ENCODE assay signal across 8 cellular contexts in genomic region chr11:112279901-112280267, GRCh38.
DNase-seq lines count a peak whose midpoint lies in the region; ATAC-seq lines count a peak whose summit lies in the region.

No MANE protein-coding gene starts in this region.

- H3K4me1 Mint-ChIP-seq in memory B cell, result peaks cover 14% of the 10 kb centered on the region

- H3K36me3 Mint-ChIP-seq in memory B cell, result peaks cover 2% of the 10 kb centered on the region

- H3K9me3 Mint-ChIP-seq in memory B cell, result no peaks in the 10 kb centered on the region

- H3K4me3 Mint-ChIP-seq in memory B cell, result peak overlapping the region; percentile 94

- ATAC-seq in HG02938 (IDR thresholded peaks at IDR 0.05; ENCODE audit: unreplicated experiment) (peak; percentile 45), memory B cell (ENCODE audit: low read depth) (peak; percentile 75)

- peak overlapping the region; percentile 45 for H3K27ac Mint-ChIP-seq in memory B cell

- peak; percentile 26 to 47 for DNase-seq in NCI-H187 (lab: John Stamatoyannopoulos, UW)
- DNase-seq in NCI-H187 treated with DMSO at 0.1 percent for 48 hours (lab: John Stamatoyannopoulos, UW), result no peak
- peak; percentile 66 for DNase-seq in NCI-H345 (lab: John Stamatoyannopoulos, UW)
- peak; percentile 81 for DNase-seq in activated CD4-positive, alpha-beta T cell treated with anti-CD3 and anti-CD28 coated beads, Interleukin-2, amount 50 U/mL, for 48 hours
- DNase-seq in ecto neural progenitor cell (ENCODE audit: low spot score), result peak; percentile 85
- DNase-seq in memory B cell (ENCODE audit: low spot score in 2 of 2), result peak; percentile 73 to 80
- DNase-seq in stimulated activated CD8-positive, alpha-beta memory T cell treated with anti-CD3 and anti-CD28 coated beads, Interleukin-15, amount 100 ng/mL, for 24 hours (ENCODE audit: low read depth), result peak; percentile 67

- H3K27me3 Mint-ChIP-seq in memory B cell, result peaks cover 4% of the 10 kb centered on the region
